ENCODE assay signal across 1 cellular context in the genomic region with DNA sequence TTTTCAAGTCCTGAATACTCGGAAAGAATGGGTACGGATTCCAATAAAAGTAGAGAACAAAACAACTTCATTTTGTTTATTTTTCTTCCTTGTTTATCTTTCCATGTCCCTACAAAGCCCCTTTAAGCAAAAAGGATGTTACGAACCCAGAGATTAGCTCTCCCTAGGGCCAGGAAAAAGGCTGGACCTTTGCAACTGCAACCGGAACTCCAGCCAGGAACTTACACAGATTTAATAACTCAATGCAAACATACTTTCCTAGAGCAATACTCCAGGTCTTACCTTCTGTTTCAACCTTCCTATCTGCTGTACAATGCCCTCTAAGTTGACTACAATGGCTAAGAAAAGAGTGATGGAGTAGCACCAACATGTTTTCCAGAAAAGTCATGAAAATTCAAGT.
TF ChIP-seq lines count a peak whose summit lies in the region.

No MANE protein-coding gene starts in this region.

TF ChIP-seq in HepG2, 621 proteins besides CTCF, POLR2A, EP300 and RAD21 (continued from another document and continues in another):
- TF ChIP-seq, protein P1, sequence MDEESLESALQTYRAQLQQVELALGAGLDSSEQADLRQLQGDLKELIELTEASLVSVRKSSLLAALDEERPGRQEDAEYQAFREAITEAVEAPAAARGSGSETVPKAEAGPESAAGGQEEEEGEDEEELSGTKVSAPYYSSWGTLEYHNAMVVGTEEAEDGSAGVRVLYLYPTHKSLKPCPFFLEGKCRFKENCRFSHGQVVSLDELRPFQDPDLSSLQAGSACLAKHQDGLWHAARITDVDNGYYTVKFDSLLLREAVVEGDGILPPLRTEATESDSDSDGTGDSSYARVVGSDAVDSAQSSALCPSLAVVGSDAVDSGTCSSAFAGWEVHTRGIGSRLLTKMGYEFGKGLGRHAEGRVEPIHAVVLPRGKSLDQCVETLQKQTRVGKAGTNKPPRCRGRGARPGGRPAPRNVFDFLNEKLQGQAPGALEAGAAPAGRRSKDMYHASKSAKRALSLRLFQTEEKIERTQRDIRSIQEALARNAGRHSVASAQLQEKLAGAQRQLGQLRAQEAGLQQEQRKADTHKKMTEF (CRISPR knock-in tag; IDR thresholded peaks at IDR 0.05) = peak; percentile 43; the same call in 1 of the 2 replicates
- TF ChIP-seq, protein P2, sequence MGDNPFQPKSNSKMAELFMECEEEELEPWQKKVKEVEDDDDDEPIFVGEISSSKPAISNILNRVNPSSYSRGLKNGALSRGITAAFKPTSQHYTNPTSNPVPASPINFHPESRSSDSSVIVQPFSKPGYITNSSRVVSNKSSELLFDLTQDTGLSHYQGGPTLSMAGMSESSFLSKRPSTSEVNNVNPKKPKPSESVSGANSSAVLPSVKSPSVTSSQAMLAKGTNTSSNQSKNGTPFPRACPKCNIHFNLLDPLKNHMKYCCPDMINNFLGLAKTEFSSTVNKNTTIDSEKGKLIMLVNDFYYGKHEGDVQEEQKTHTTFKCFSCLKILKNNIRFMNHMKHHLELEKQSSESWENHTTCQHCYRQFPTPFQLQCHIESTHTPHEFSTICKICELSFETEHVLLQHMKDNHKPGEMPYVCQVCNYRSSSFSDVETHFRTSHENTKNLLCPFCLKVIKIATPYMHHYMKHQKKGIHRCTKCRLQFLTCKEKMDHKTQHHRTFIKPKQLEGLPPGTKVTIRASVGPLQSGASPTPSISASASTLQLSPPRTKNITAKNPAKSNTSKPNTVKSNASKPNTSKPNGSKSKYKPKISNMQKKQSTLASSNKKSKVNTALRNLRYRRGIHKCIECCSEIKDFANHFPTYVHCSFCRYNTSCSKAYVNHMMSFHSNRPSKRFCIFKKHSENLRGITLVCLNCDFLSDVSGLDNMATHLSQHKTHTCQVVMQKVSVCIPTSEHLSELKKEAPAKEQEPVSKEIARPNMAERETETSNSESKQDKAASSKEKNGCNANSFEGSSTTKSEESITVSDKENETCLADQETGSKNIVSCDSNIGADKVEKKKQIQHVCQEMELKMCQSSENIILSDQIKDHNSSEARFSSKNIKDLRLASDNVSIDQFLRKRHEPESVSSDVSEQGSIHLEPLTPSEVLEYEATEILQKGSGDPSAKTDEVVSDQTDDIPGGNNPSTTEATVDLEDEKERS (CRISPR knock-in tag; IDR thresholded peaks at IDR 0.05) = 0 out of 2 replicates have a peak, but pooled peaks have one; percentile 29
- peak; percentile 71 for TF ChIP-seq POGZ (CRISPR knock-in tag; IDR thresholded peaks at IDR 0.05)
- peak; percentile 96 for TF ChIP-seq ELF3 (CRISPR knock-in tag; IDR thresholded peaks at IDR 0.05)
- TF ChIP-seq ZNF124 (CRISPR knock-in tag; IDR thresholded peaks at IDR 0.05) = peak; percentile 59; the same call in 1 of the 2 replicates
- TF ChIP-seq NFIC (IDR thresholded peaks at IDR 0.05; ENCODE audit: low read length) = peak; percentile 74; the same call in 1 of the 2 replicates
- TF ChIP-seq ZNF333 (CRISPR knock-in tag; IDR thresholded peaks at IDR 0.05; ENCODE audit: borderline replicate concordance) = no peak
- TF ChIP-seq, protein P3, sequence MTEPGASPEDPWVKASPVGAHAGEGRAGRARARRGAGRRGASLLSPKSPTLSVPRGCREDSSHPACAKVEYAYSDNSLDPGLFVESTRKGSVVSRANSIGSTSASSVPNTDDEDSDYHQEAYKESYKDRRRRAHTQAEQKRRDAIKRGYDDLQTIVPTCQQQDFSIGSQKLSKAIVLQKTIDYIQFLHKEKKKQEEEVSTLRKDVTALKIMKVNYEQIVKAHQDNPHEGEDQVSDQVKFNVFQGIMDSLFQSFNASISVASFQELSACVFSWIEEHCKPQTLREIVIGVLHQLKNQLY (CRISPR knock-in tag; IDR thresholded peaks at IDR 0.05) = no peak
- TF ChIP-seq TCF12 (IDR thresholded peaks at IDR 0.05) = no peak
- no peak for TF ChIP-seq TCF12 (CRISPR knock-in tag; IDR thresholded peaks at IDR 0.05)
- no peak for TF ChIP-seq GATAD1 (CRISPR knock-in tag; IDR thresholded peaks at IDR 0.05)
- no peak for TF ChIP-seq ZNF660 (CRISPR knock-in tag; IDR thresholded peaks at IDR 0.05; ENCODE audit: borderline replicate concordance, low read depth)
- no peak for TF ChIP-seq SMAD3 (CRISPR knock-in tag; IDR thresholded peaks at IDR 0.05)
- no peak for TF ChIP-seq ELF4 (CRISPR knock-in tag; IDR thresholded peaks at IDR 0.05; ENCODE audit: borderline replicate concordance)
- TF ChIP-seq THAP11 (CRISPR knock-in tag; IDR thresholded peaks at IDR 0.05) = peak; percentile 46; the same call in 1 of the 2 replicates
- TF ChIP-seq HMG20B (CRISPR knock-in tag; conservative IDR thresholded peaks at IDR 0.05) = peak; percentile 88
- TF ChIP-seq, protein P4, sequence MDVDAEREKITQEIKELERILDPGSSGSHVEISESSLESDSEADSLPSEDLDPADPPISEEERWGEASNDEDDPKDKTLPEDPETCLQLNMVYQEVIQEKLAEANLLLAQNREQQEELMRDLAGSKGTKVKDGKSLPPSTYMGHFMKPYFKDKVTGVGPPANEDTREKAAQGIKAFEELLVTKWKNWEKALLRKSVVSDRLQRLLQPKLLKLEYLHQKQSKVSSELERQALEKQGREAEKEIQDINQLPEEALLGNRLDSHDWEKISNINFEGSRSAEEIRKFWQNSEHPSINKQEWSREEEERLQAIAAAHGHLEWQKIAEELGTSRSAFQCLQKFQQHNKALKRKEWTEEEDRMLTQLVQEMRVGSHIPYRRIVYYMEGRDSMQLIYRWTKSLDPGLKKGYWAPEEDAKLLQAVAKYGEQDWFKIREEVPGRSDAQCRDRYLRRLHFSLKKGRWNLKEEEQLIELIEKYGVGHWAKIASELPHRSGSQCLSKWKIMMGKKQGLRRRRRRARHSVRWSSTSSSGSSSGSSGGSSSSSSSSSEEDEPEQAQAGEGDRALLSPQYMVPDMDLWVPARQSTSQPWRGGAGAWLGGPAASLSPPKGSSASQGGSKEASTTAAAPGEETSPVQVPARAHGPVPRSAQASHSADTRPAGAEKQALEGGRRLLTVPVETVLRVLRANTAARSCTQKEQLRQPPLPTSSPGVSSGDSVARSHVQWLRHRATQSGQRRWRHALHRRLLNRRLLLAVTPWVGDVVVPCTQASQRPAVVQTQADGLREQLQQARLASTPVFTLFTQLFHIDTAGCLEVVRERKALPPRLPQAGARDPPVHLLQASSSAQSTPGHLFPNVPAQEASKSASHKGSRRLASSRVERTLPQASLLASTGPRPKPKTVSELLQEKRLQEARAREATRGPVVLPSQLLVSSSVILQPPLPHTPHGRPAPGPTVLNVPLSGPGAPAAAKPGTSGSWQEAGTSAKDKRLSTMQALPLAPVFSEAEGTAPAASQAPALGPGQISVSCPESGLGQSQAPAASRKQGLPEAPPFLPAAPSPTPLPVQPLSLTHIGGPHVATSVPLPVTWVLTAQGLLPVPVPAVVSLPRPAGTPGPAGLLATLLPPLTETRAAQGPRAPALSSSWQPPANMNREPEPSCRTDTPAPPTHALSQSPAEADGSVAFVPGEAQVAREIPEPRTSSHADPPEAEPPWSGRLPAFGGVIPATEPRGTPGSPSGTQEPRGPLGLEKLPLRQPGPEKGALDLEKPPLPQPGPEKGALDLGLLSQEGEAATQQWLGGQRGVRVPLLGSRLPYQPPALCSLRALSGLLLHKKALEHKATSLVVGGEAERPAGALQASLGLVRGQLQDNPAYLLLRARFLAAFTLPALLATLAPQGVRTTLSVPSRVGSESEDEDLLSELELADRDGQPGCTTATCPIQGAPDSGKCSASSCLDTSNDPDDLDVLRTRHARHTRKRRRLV (CRISPR knock-in tag; IDR thresholded peaks at IDR 0.05) = no peak
- TF ChIP-seq, protein P5, sequence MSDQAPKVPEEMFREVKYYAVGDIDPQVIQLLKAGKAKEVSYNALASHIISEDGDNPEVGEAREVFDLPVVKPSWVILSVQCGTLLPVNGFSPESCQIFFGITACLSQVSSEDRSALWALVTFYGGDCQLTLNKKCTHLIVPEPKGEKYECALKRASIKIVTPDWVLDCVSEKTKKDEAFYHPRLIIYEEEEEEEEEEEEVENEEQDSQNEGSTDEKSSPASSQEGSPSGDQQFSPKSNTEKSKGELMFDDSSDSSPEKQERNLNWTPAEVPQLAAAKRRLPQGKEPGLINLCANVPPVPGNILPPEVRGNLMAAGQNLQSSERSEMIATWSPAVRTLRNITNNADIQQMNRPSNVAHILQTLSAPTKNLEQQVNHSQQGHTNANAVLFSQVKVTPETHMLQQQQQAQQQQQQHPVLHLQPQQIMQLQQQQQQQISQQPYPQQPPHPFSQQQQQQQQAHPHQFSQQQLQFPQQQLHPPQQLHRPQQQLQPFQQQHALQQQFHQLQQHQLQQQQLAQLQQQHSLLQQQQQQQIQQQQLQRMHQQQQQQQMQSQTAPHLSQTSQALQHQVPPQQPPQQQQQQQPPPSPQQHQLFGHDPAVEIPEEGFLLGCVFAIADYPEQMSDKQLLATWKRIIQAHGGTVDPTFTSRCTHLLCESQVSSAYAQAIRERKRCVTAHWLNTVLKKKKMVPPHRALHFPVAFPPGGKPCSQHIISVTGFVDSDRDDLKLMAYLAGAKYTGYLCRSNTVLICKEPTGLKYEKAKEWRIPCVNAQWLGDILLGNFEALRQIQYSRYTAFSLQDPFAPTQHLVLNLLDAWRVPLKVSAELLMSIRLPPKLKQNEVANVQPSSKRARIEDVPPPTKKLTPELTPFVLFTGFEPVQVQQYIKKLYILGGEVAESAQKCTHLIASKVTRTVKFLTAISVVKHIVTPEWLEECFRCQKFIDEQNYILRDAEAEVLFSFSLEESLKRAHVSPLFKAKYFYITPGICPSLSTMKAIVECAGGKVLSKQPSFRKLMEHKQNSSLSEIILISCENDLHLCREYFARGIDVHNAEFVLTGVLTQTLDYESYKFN (CRISPR knock-in tag; conservative IDR thresholded peaks at IDR 0.05) = peak; percentile 85
- TF ChIP-seq GABPA (IDR thresholded peaks at IDR 0.05; ENCODE audit: low read depth, low read length) = no peak
- peak; percentile 70 for TF ChIP-seq GABPA (CRISPR knock-in tag; IDR thresholded peaks at IDR 0.05; ENCODE audit: low read depth)
- TF ChIP-seq, protein P6, sequence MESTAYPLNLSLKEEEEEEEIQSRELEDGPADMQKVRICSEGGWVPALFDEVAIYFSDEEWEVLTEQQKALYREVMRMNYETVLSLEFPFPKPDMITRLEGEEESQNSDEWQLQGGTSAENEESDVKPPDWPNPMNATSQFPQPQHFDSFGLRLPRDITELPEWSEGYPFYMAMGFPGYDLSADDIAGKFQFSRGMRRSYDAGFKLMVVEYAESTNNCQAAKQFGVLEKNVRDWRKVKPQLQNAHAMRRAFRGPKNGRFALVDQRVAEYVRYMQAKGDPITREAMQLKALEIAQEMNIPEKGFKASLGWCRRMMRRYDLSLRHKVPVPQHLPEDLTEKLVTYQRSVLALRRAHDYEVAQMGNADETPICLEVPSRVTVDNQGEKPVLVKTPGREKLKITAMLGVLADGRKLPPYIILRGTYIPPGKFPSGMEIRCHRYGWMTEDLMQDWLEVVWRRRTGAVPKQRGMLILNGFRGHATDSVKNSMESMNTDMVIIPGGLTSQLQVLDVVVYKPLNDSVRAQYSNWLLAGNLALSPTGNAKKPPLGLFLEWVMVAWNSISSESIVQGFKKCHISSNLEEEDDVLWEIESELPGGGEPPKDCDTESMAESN (CRISPR knock-in tag; conservative IDR thresholded peaks at IDR 0.05) = no peak
- TF ChIP-seq, protein P7, sequence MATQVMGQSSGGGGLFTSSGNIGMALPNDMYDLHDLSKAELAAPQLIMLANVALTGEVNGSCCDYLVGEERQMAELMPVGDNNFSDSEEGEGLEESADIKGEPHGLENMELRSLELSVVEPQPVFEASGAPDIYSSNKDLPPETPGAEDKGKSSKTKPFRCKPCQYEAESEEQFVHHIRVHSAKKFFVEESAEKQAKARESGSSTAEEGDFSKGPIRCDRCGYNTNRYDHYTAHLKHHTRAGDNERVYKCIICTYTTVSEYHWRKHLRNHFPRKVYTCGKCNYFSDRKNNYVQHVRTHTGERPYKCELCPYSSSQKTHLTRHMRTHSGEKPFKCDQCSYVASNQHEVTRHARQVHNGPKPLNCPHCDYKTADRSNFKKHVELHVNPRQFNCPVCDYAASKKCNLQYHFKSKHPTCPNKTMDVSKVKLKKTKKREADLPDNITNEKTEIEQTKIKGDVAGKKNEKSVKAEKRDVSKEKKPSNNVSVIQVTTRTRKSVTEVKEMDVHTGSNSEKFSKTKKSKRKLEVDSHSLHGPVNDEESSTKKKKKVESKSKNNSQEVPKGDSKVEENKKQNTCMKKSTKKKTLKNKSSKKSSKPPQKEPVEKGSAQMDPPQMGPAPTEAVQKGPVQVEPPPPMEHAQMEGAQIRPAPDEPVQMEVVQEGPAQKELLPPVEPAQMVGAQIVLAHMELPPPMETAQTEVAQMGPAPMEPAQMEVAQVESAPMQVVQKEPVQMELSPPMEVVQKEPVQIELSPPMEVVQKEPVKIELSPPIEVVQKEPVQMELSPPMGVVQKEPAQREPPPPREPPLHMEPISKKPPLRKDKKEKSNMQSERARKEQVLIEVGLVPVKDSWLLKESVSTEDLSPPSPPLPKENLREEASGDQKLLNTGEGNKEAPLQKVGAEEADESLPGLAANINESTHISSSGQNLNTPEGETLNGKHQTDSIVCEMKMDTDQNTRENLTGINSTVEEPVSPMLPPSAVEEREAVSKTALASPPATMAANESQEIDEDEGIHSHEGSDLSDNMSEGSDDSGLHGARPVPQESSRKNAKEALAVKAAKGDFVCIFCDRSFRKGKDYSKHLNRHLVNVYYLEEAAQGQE (IDR thresholded peaks at IDR 0.05; ENCODE audit: borderline replicate concordance in 1 of 2, low read depth in 1 of 2, low read length in 2 of 2) = no peak
- TF ChIP-seq, protein P8, sequence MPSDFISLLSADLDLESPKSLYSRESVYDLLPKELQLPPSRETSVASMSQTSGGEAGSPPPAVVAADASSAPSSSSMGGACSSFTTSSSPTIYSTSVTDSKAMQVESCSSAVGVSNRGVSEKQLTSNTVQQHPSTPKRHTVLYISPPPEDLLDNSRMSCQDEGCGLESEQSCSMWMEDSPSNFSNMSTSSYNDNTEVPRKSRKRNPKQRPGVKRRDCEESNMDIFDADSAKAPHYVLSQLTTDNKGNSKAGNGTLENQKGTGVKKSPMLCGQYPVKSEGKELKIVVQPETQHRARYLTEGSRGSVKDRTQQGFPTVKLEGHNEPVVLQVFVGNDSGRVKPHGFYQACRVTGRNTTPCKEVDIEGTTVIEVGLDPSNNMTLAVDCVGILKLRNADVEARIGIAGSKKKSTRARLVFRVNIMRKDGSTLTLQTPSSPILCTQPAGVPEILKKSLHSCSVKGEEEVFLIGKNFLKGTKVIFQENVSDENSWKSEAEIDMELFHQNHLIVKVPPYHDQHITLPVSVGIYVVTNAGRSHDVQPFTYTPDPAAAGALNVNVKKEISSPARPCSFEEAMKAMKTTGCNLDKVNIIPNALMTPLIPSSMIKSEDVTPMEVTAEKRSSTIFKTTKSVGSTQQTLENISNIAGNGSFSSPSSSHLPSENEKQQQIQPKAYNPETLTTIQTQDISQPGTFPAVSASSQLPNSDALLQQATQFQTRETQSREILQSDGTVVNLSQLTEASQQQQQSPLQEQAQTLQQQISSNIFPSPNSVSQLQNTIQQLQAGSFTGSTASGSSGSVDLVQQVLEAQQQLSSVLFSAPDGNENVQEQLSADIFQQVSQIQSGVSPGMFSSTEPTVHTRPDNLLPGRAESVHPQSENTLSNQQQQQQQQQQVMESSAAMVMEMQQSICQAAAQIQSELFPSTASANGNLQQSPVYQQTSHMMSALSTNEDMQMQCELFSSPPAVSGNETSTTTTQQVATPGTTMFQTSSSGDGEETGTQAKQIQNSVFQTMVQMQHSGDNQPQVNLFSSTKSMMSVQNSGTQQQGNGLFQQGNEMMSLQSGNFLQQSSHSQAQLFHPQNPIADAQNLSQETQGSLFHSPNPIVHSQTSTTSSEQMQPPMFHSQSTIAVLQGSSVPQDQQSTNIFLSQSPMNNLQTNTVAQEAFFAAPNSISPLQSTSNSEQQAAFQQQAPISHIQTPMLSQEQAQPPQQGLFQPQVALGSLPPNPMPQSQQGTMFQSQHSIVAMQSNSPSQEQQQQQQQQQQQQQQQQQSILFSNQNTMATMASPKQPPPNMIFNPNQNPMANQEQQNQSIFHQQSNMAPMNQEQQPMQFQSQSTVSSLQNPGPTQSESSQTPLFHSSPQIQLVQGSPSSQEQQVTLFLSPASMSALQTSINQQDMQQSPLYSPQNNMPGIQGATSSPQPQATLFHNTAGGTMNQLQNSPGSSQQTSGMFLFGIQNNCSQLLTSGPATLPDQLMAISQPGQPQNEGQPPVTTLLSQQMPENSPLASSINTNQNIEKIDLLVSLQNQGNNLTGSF (CRISPR knock-in tag; IDR thresholded peaks at IDR 0.05) = no peak
- peak; percentile 76 for TF ChIP-seq RARA (CRISPR knock-in tag; IDR thresholded peaks at IDR 0.05)
